Comparison of ENCODE assay signal across 21 cellular contexts in genomic region chr6:130518588-130518987, GRCh38.
A peak's percentile ranks its signal among the peaks of the same experiment; 100 is the strongest.
DNase-seq lines count a peak whose midpoint lies in the region; ATAC-seq and TF ChIP-seq lines count a peak whose summit lies in the region.
"Had no signal": no experiment of that assay in that cellular context is flagged by ENCODE, and none has a peak within 500 bp of the region (broad histone marks: within the 10 kb centered on the region; RNA-seq: fewer than 3 reads in every experiment).

No MANE protein-coding gene starts in this region.

- H3K4me1 Mint-ChIP-seq in activated CD4-positive, alpha-beta T cell treated with anti-CD3 and anti-CD28 coated beads, Interleukin-2, amount 10 ng/mL, durations not matched to agents 7 days and 5 days, result peaks cover 49% of the 10 kb centered on the region
- H3K4me1 Mint-ChIP-seq in CD8-positive, alpha-beta memory T cell, result peaks cover 49 to 63% (median 50%) of the 10 kb centered on the region in 3 donors
- H3K4me1 Mint-ChIP-seq in T-cell, result peaks cover 42 to 50% (median 48%) of the 10 kb centered on the region in 3 donors

- TF ChIP-seq CTCF in foreskin keratinocyte (conservative IDR thresholded peaks at IDR 0.05), result no peak
- no peak for TF ChIP-seq CTCF in coronary artery (IDR thresholded peaks at IDR 0.05)

- no peak for ATAC-seq in T-cell (replicated peaks in 1 of 4)
- no peak for ATAC-seq in foreskin keratinocyte
- ATAC-seq: A549, right lobe of liver had no signal

- H3K9me3 Mint-ChIP-seq in activated CD4-positive, alpha-beta T cell treated with anti-CD3 and anti-CD28 coated beads, Interleukin-2, amount 10 ng/mL, durations not matched to agents 7 days and 5 days, result peaks cover 47% of the 10 kb centered on the region
- H3K9me3 Mint-ChIP-seq in CD8-positive, alpha-beta memory T cell, result peaks cover 0 to 32% (median 3%) of the 10 kb centered on the region in 5 donors
- H3K9me3 Mint-ChIP-seq in T-cell, result peaks cover 9 to 27% (median 9%) of the 10 kb centered on the region in 3 donors
- H3K9me3 Mint-ChIP-seq: nephron had no signal

- peaks cover 12% of the 10 kb centered on the region for H3K4me1 ChIP-seq in CD8-positive, alpha-beta memory T cell (ENCODE audit: insufficient read depth, low read length)
- H3K4me1 ChIP-seq in foreskin keratinocyte, result peaks cover 22% of the 10 kb centered on the region
- H3K4me1 ChIP-seq: A549 had no signal

- H3K36me3 Mint-ChIP-seq in activated CD4-positive, alpha-beta T cell treated with anti-CD3 and anti-CD28 coated beads, Interleukin-2, amount 10 ng/mL, durations not matched to agents 7 days and 5 days (ENCODE audit: low read depth), result peaks cover 61% of the 10 kb centered on the region
- peaks cover 0 to 18% (median 4%) of the 10 kb centered on the region in 3 donors for H3K36me3 Mint-ChIP-seq in CD8-positive, alpha-beta memory T cell
- peaks cover 6% of the 10 kb centered on the region for H3K36me3 Mint-ChIP-seq in T-cell

- no peak for DNase-seq in activated CD4-positive, alpha-beta T cell treated with anti-CD3 and anti-CD28 coated beads, Interleukin-2, amount 10 ng/mL, durations not matched to agents 7 days and 5 days
- DNase-seq in activated CD4-positive, alpha-beta T cell treated with anti-CD3 and anti-CD28 coated beads, Interleukin-2, amount 50 U/mL, for 4 hours, result no peak
- no peak for DNase-seq in CD8-positive, alpha-beta memory T cell
- DNase-seq in T-cell, result no peak
- DNase-seq in foreskin keratinocyte, result no peak
- DNase-seq in NCI-H1092 treated with DMSO at 0.1 percent for 48 hours (lab: John Stamatoyannopoulos, UW), result no peak
- DNase-seq in coronary artery (ENCODE audit: low spot score), result no peak
- no peak for DNase-seq in NOMO-1 (lab: John Stamatoyannopoulos, UW; ENCODE audit: unreplicated experiment in 2 of 2)
- DNase-seq: activated CD4-positive, alpha-beta T cell treated with anti-CD3 and anti-CD28 coated beads for 4 hours; activated naive CD4-positive, alpha-beta T cell; activated T-cell treated with anti-CD3 and anti-CD28 coated beads for 4 hours; cerebellar nuclear complex; foreskin fibroblast; NCI-H1694 treated with DMSO at 0.1 percent for 48 hours; NCI-H2171 treated with DMSO at 0.1 percent for 48 hours; NCI-H524 treated with DMSO at 0.1 percent for 48 hours; right lobe of liver; stimulated activated CD4-positive, alpha-beta T cell treated with anti-CD3 and anti-CD28 coated beads, Interleukin-15, amount 100 ng/mL, for 24 hours; stimulated activated CD8-positive, alpha-beta memory T cell treated with anti-CD3 and anti-CD28 coated beads, Interleukin-4, amount 100 ng/mL, for 48 hours had no signal

- H3K27me3 ChIP-seq in CD8-positive, alpha-beta memory T cell (ENCODE audit: insufficient read depth, low read length, poor library complexity, severe bottlenecking), result no peaks in the 10 kb centered on the region
- H3K27me3 ChIP-seq in foreskin keratinocyte, result no peaks in the 10 kb centered on the region
- H3K27me3 ChIP-seq: right lobe of liver had no signal

- no peak overlapping the region for H3K4me3 ChIP-seq in CD8-positive, alpha-beta memory T cell (ENCODE audit: low read length)
- no peak overlapping the region for H3K4me3 ChIP-seq in coronary artery
- H3K4me3 ChIP-seq: A549, right lobe of liver had no signal

- H3K27me3 Mint-ChIP-seq in activated CD4-positive, alpha-beta T cell treated with anti-CD3 and anti-CD28 coated beads, Interleukin-2, amount 10 ng/mL, durations not matched to agents 7 days and 5 days, result no peaks in the 10 kb centered on the region
- H3K27me3 Mint-ChIP-seq in CD8-positive, alpha-beta memory T cell, result no peaks in the 10 kb centered on the region
- no peaks in the 10 kb centered on the region for H3K27me3 Mint-ChIP-seq in T-cell

- H3K36me3 ChIP-seq in CD8-positive, alpha-beta memory T cell (ENCODE audit: insufficient read depth, low read length), result no peaks in the 10 kb centered on the region
- H3K36me3 ChIP-seq: right lobe of liver had no signal

- H3K27ac ChIP-seq in CD8-positive, alpha-beta memory T cell (ENCODE audit: low read depth, low read length), result no peak overlapping the region
- H3K27ac ChIP-seq in foreskin keratinocyte, result peak overlapping the region; percentile 94
- no peak overlapping the region for H3K27ac ChIP-seq in coronary artery
- H3K27ac ChIP-seq: A549, right lobe of liver had no signal

- H3K9me3 ChIP-seq in CD8-positive, alpha-beta memory T cell (ENCODE audit: low read length), result no peaks in the 10 kb centered on the region
- H3K9me3 ChIP-seq: A549, right lobe of liver had no signal

- POLR2A ChIA-PET in activated CD4-positive, alpha-beta T cell treated with anti-CD3 and anti-CD28 coated beads, Interleukin-2, amount 10 ng/mL, durations not matched to agents 7 days and 5 days (lab: Charles Lee), result no interaction called here
- POLR2A ChIA-PET in CD8-positive, alpha-beta memory T cell (lab: Charles Lee), result no interaction called here
- POLR2A ChIA-PET in T-cell (lab: Charles Lee), result no interaction called here

- H3K27ac Mint-ChIP-seq in activated CD4-positive, alpha-beta T cell treated with anti-CD3 and anti-CD28 coated beads, Interleukin-2, amount 10 ng/mL, durations not matched to agents 7 days and 5 days, result peak overlapping the region; percentile 17
- H3K27ac Mint-ChIP-seq in CD8-positive, alpha-beta memory T cell, result peak overlapping the region in 5 of 8 donors; percentile 26 to 84 (median 48)
- H3K27ac Mint-ChIP-seq in T-cell, result peak overlapping the region; percentile 90 to 92
- H3K27ac Mint-ChIP-seq: nephron had no signal

- CTCF ChIA-PET in activated CD4-positive, alpha-beta T cell treated with anti-CD3 and anti-CD28 coated beads, Interleukin-2, amount 10 ng/mL, durations not matched to agents 7 days and 5 days (lab: Charles Lee), result no interaction called here
- CTCF ChIA-PET in CD8-positive, alpha-beta memory T cell (lab: Charles Lee), result no interaction called here
- CTCF ChIA-PET in T-cell (lab: Charles Lee), result no interaction called here

- no peak overlapping the region for H3K4me3 Mint-ChIP-seq in activated CD4-positive, alpha-beta T cell treated with anti-CD3 and anti-CD28 coated beads, Interleukin-2, amount 10 ng/mL, durations not matched to agents 7 days and 5 days
- H3K4me3 Mint-ChIP-seq in CD8-positive, alpha-beta memory T cell, result no peak overlapping the region
- H3K4me3 Mint-ChIP-seq in T-cell, result no peak overlapping the region
- H3K4me3 Mint-ChIP-seq: nephron had no signal

Comparison
In these comparisons a context has a peak if more than half of its experiments do, and no peak if none do; other contexts are left out.
1. H3K27ac Mint-ChIP-seq: peak in every context shown above with its lines; median percentile 91 in T-cell; 48 in CD8-positive, alpha-beta memory T cell; 17 in activated CD4-positive, alpha-beta T cell treated with anti-CD3 and anti-CD28 coated beads, Interleukin-2, amount 10 ng/mL, durations not matched to agents 7 days and 5 days.